In genomic region chr4:128031756-128032384, GRCh38 we compare ENCODE assay signal across 1 cellular context.
TF ChIP-seq lines count a peak whose summit lies in the region.

No MANE protein-coding gene starts in this region.

TF ChIP-seq in HepG2, 621 proteins besides CTCF, POLR2A, EP300 and RAD21 (continued from another document):
- TF ChIP-seq FOXP4 (CRISPR knock-in tag; IDR thresholded peaks at IDR 0.05) (peak; percentile 22; the same call in 1 of the 2 replicates), ZNF275 (CRISPR knock-in tag; IDR thresholded peaks at IDR 0.05; ENCODE audit: borderline replicate concordance) (no peak)
